9 cellular contexts compared by ENCODE assay signal in genomic region chr12:98440165-98440581, GRCh38.
DNase-seq lines count a peak whose midpoint lies in the region; ATAC-seq, FAIRE-seq and TF ChIP-seq lines count a peak whose summit lies in the region.
"Had no signal": no experiment of that assay in that cellular context is flagged by ENCODE, and none has a peak within 500 bp of the region (broad histone marks: within the 10 kb centered on the region; RNA-seq: fewer than 3 reads in every experiment).

No MANE protein-coding gene starts in this region.

- H3K79me2 ChIP-seq in astrocyte (ENCODE audit: insufficient read depth, low read length) (no peaks in the 10 kb centered on the region), keratinocyte (ENCODE audit: control insufficient read depth, insufficient read depth, low read length) (no peaks in the 10 kb centered on the region)

- CTCF ChIA-PET in activated CD4-positive, alpha-beta T cell treated with anti-CD3 and anti-CD28 coated beads for 36 hours (lab: Charles Lee): interaction anchor here (1.6 kb wide), 1 partner anchor 92 kb away, joined by 3 read pairs; no protein-coding TSS in a partner anchor
- CTCF ChIA-PET in activated CD8-positive, alpha-beta memory T cell treated with anti-CD3 and anti-CD28 coated beads, Interleukin-2, amount 10 ng/mL, durations not matched to agents 7 days and 5 days (lab: Charles Lee): no interaction called here

- H3K27me3 ChIP-seq in astrocyte (ENCODE audit: insufficient read depth, low read length) (peaks cover 3% of the 10 kb centered on the region), keratinocyte (ENCODE audit: control insufficient read depth, extremely low read depth, insufficient read depth, low read length) (no peaks in the 10 kb centered on the region), tibial nerve (no peaks in the 10 kb centered on the region)

- TF ChIP-seq POLR2A in tibial nerve (IDR thresholded peaks at IDR 0.05): no peak

- intact Hi-C loops in activated CD4-positive, alpha-beta T cell treated with anti-CD3 and anti-CD28 coated beads for 36 hours (cut with DNase I, micrococcal nuclease): no loop called here

- ATAC-seq in activated CD4-positive, alpha-beta T cell treated with anti-CD3 and anti-CD28 coated beads for 36 hours: peak; percentile 85
- ATAC-seq in activated CD8-positive, alpha-beta memory T cell treated with anti-CD3 and anti-CD28 coated beads, Interleukin-2, amount 10 ng/mL, durations not matched to agents 7 days and 5 days: no peak

- H3K27ac ChIP-seq in astrocyte (ENCODE audit: low read depth, low read length): no peak overlapping the region
- no peak overlapping the region for H3K27ac ChIP-seq in keratinocyte (ENCODE audit: control insufficient read depth, insufficient read depth, low read length)
- H3K27ac ChIP-seq in tibial nerve: peak overlapping the region in 1 of 4 donors; percentile 77

- no peak overlapping the region for H3K27ac Mint-ChIP-seq in activated CD4-positive, alpha-beta T cell treated with anti-CD3 and anti-CD28 coated beads for 36 hours
- peak overlapping the region; percentile 90 for H3K27ac Mint-ChIP-seq in astrocyte (ENCODE audit: unreplicated experiment)
- no peak overlapping the region for H3K27ac Mint-ChIP-seq in activated CD8-positive, alpha-beta memory T cell treated with anti-CD3 and anti-CD28 coated beads, Interleukin-2, amount 10 ng/mL, durations not matched to agents 7 days and 5 days

- H3K9ac ChIP-seq in astrocyte (ENCODE audit: low read length) (no peak overlapping the region), keratinocyte (ENCODE audit: control insufficient read depth, extremely low read depth, insufficient read depth, low read length) (no peak overlapping the region)

- H3K9me3 Mint-ChIP-seq in activated CD4-positive, alpha-beta T cell treated with anti-CD3 and anti-CD28 coated beads for 36 hours (ENCODE audit: low read depth): peaks cover 3% of the 10 kb centered on the region
- peaks cover 4% of the 10 kb centered on the region for H3K9me3 Mint-ChIP-seq in astrocyte (ENCODE audit: unreplicated experiment)
- peaks cover 2% of the 10 kb centered on the region for H3K9me3 Mint-ChIP-seq in activated CD8-positive, alpha-beta memory T cell treated with anti-CD3 and anti-CD28 coated beads, Interleukin-2, amount 10 ng/mL, durations not matched to agents 7 days and 5 days (ENCODE audit: low read depth)

- H3K4me2 ChIP-seq in astrocyte (ENCODE audit: low read length) (peak overlapping the region; percentile 33), keratinocyte (ENCODE audit: control insufficient read depth, extremely low read depth, insufficient read depth, low read depth, low read length) (peak overlapping the region; percentile 34)

- H3K9me3 ChIP-seq in astrocyte (ENCODE audit: insufficient read depth, low read depth, low read length) (peaks cover 2% of the 10 kb centered on the region), keratinocyte (ENCODE audit: control insufficient read depth, low read depth, low read length) (no peaks in the 10 kb centered on the region), tibial nerve (peaks cover 0 to under 1% (median 0%) of the 10 kb centered on the region in 4 donors)

- H3K4me3 Mint-ChIP-seq in activated CD4-positive, alpha-beta T cell treated with anti-CD3 and anti-CD28 coated beads for 36 hours: no peak overlapping the region
- H3K4me3 Mint-ChIP-seq in astrocyte (ENCODE audit: unreplicated experiment): no peak overlapping the region
- H3K4me3 Mint-ChIP-seq in activated CD8-positive, alpha-beta memory T cell treated with anti-CD3 and anti-CD28 coated beads, Interleukin-2, amount 10 ng/mL, durations not matched to agents 7 days and 5 days: no peak overlapping the region

- H3K36me3 ChIP-seq in astrocyte (ENCODE audit: insufficient read depth, low read length) (no peaks in the 10 kb centered on the region), keratinocyte (ENCODE audit: control insufficient read depth in 2 of 2, extremely low read depth in 1 of 2, insufficient read depth in 2 of 2, low read length in 2 of 2) (no peaks in the 10 kb centered on the region), tibial nerve (no peaks in the 10 kb centered on the region)

- no peaks in the 10 kb centered on the region for H3K9me1 ChIP-seq in keratinocyte (ENCODE audit: control insufficient read depth, extremely low read depth, insufficient read depth, low read length)

- DNase-seq in activated CD4-positive, alpha-beta T cell treated with anti-CD3 and anti-CD28 coated beads for 36 hours: peak; percentile 39
- DNase-seq in activated CD4-positive, alpha-beta T cell treated with anti-CD3 and anti-CD28 coated beads, Interleukin-2, amount 50 U/mL, for 4 hours: no peak
- DNase-seq in astrocyte (ENCODE audit: low read depth): peak; percentile 98
- DNase-seq in keratinocyte (ENCODE audit: low read depth, low spot score): peak; percentile 35
- peak; percentile 37 to 79 for DNase-seq in tibial nerve (ENCODE audit: low spot score in 2 of 2)
- no peak for DNase-seq in cerebellar cortex (ENCODE audit: low spot score)
- DNase-seq in activated CD8-positive, alpha-beta memory T cell treated with anti-CD3 and anti-CD28 coated beads, Interleukin-2, amount 10 ng/mL, durations not matched to agents 7 days and 5 days: no peak
- DNase-seq in effector CD4-positive, alpha-beta T cell: no peak

- peak; percentile 82 to 93 for TF ChIP-seq EP300 in tibial nerve (IDR thresholded peaks at IDR 0.05)

- H3K4me3 ChIP-seq in astrocyte (ENCODE audit: insufficient read depth, low read depth, low read length) (no peak overlapping the region), keratinocyte (ENCODE audit: control insufficient read depth in 2 of 3, extremely low read depth in 1 of 3, insufficient read depth in 2 of 3, low read depth in 1 of 3, low read length in 3 of 3) (no peak overlapping the region), tibial nerve (no peak overlapping the region)

- no peak overlapping the region for H2AFZ ChIP-seq in astrocyte (ENCODE audit: low read depth, low read length)
- no peak overlapping the region for H2AFZ ChIP-seq in keratinocyte (ENCODE audit: control insufficient read depth, low read length)

- H3K36me3 Mint-ChIP-seq in activated CD4-positive, alpha-beta T cell treated with anti-CD3 and anti-CD28 coated beads for 36 hours (ENCODE audit: low read depth): no peaks in the 10 kb centered on the region
- H3K36me3 Mint-ChIP-seq in astrocyte (ENCODE audit: low read depth, unreplicated experiment): no peaks in the 10 kb centered on the region
- H3K36me3 Mint-ChIP-seq in activated CD8-positive, alpha-beta memory T cell treated with anti-CD3 and anti-CD28 coated beads, Interleukin-2, amount 10 ng/mL, durations not matched to agents 7 days and 5 days: no peaks in the 10 kb centered on the region

- dilution Hi-C loops in keratinocyte (cut with MboI; ENCODE audit: extremely low pct_ligation_motif_present, low sequenced_read_pairs): no loop called here

- POLR2A ChIA-PET in activated CD4-positive, alpha-beta T cell treated with anti-CD3 and anti-CD28 coated beads for 36 hours (lab: Charles Lee): interaction anchor here (1.1 kb wide), 1 partner anchor 78 kb away, joined by 8 read pairs; no protein-coding TSS in a partner anchor

- H3K4me1 ChIP-seq in astrocyte (ENCODE audit: insufficient read depth, low read length) (peaks cover 8% of the 10 kb centered on the region), keratinocyte (ENCODE audit: control insufficient read depth, extremely low read depth, insufficient read depth, low read length) (peaks cover 7% of the 10 kb centered on the region), tibial nerve (peaks cover 0 to 18% (median 0%) of the 10 kb centered on the region in 4 donors)

- WGBS in tibial nerve, 2 donors: 4 to 6% methylated on average over 1 of the region's 1 CpG

- H4K20me1 ChIP-seq in astrocyte (ENCODE audit: insufficient read depth, low read length) (no peaks in the 10 kb centered on the region), keratinocyte (ENCODE audit: control insufficient read depth, extremely low read depth, insufficient read depth, low read length) (no peaks in the 10 kb centered on the region)

- peaks cover 8% of the 10 kb centered on the region for H3K4me1 Mint-ChIP-seq in activated CD4-positive, alpha-beta T cell treated with anti-CD3 and anti-CD28 coated beads for 36 hours
- peaks cover 13% of the 10 kb centered on the region for H3K4me1 Mint-ChIP-seq in astrocyte (ENCODE audit: low read depth, unreplicated experiment)
- H3K4me1 Mint-ChIP-seq in activated CD8-positive, alpha-beta memory T cell treated with anti-CD3 and anti-CD28 coated beads, Interleukin-2, amount 10 ng/mL, durations not matched to agents 7 days and 5 days: no peaks in the 10 kb centered on the region

- TF ChIP-seq CTCF in astrocyte (IDR thresholded peaks at IDR 0.05; ENCODE audit: insufficient read depth, low read depth, low read length) (no peak), keratinocyte (optimal IDR thresholded peaks at IDR 0.05 in 1 of 3, IDR thresholded peaks at IDR 0.05 in 1 of 3, conservative IDR thresholded peaks at IDR 0.05 in 1 of 3; ENCODE audit: extremely low read depth in 1 of 3, insufficient read depth in 2 of 3, low read length in 3 of 3) (peak in 1 of 3 experiments; percentile 22), tibial nerve (IDR thresholded peaks at IDR 0.05) (no peak)

- FAIRE-seq in astrocyte (lab: Jason Lieb, UNC): peak; percentile 5
- FAIRE-seq in keratinocyte (lab: Jason Lieb, UNC): peak; percentile 41
- FAIRE-seq: A204.1 had no signal

- H3K27me3 Mint-ChIP-seq in activated CD4-positive, alpha-beta T cell treated with anti-CD3 and anti-CD28 coated beads for 36 hours: peaks cover 42% of the 10 kb centered on the region
- H3K27me3 Mint-ChIP-seq in astrocyte (ENCODE audit: low read depth, unreplicated experiment): no peaks in the 10 kb centered on the region
- peaks cover 38% of the 10 kb centered on the region for H3K27me3 Mint-ChIP-seq in activated CD8-positive, alpha-beta memory T cell treated with anti-CD3 and anti-CD28 coated beads, Interleukin-2, amount 10 ng/mL, durations not matched to agents 7 days and 5 days

Comparison
In these comparisons a context has a peak if more than half of its experiments do, and no peak if none do; other contexts are left out.
1. DNase-seq: peak in activated CD4-positive, alpha-beta T cell treated with anti-CD3 and anti-CD28 coated beads for 36 hours (single experiment), astrocyte (single experiment), keratinocyte (single experiment) and tibial nerve (2 of 2); none in activated CD4-positive, alpha-beta T cell treated with anti-CD3 and anti-CD28 coated beads, Interleukin-2, amount 50 U/mL, for 4 hours (0 of 2), cerebellar cortex (single experiment), activated CD8-positive, alpha-beta memory T cell treated with anti-CD3 and anti-CD28 coated beads, Interleukin-2, amount 10 ng/mL, durations not matched to agents 7 days and 5 days (single experiment) and effector CD4-positive, alpha-beta T cell (single experiment).